In genomic region chr21:42775891-42776290, GRCh38 we compare ENCODE assay signal across 6 cellular contexts.
"Had no signal": no experiment of that assay in that cellular context is flagged by ENCODE, and none has a peak within 500 bp of the region (broad histone marks: within the 10 kb centered on the region; RNA-seq: fewer than 3 reads in every experiment).

No MANE protein-coding gene starts in this region.

- H3K4me3 ChIP-seq: GM23338 had no signal

- H3K27ac Mint-ChIP-seq: GM23338 had no signal

- H3K4me3 Mint-ChIP-seq: GM23338, H9, IgD-negative memory B cell had no signal

- H3K27ac ChIP-seq: KMS-11 had no signal

- DNase-seq: H9, HCEC 1CT, KBM-7 had no signal

- ATAC-seq: GM23338 had no signal

- H3K4me2 ChIP-seq: GM23338, KMS-11 had no signal

- H3K9me3 Mint-ChIP-seq: GM23338, H9, IgD-negative memory B cell had no signal

- H3K36me3 Mint-ChIP-seq: IgD-negative memory B cell had no signal

- H2AFZ ChIP-seq: GM23338 had no signal

- H3K9ac ChIP-seq: KMS-11 had no signal
